Comparison of ENCODE assay signal across 20 cellular contexts in the genomic region with DNA sequence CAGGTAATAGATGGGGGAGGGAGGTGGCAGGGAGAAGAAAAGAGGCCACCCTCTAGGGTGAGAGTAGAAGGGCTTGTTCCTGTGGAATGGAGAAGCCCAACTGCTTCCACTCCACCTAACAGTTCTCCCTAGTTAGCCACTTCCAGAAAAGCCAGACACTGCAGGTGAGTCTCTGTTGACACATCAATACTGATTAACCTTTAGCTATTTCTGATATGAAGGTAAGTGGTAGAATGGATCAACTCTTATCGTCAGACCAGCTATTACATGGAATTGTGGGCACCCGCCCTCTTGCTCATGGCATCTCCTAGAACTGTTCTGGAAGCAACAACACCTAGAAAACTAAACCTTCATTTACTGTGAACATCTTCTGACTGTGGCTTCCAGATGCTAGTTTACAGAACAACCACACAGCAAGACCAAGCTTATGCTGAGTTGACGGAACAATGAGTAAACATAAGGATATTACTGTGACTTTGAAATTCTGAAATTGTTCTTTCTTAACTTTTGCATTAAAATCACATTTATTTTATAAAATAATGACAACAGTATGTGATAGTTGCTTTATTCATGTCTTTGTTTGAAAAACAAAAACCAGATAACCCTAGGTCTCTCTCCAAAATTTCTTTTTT. TPM values are rescaled to one million over a fixed set of nuclear protein-coding genes. Genes with fewer than 3 reads are reported as not detected.
DNase-seq lines count a peak whose midpoint lies in the region; ATAC-seq and TF ChIP-seq lines count a peak whose summit lies in the region.
"Had no signal": no experiment of that assay in that cellular context is flagged by ENCODE, and none has a peak within 500 bp of the region (broad histone marks: within the 10 kb centered on the region; RNA-seq: fewer than 3 reads in every experiment).

No MANE protein-coding gene starts in this region.

- H3K4ac ChIP-seq in mesenchymal stem cell (ENCODE audit: low read depth in 1 of 2, low read length in 2 of 2) = no peak overlapping the region

- H2BK5ac ChIP-seq in mesenchymal stem cell (ENCODE audit: low read depth, low read length, poor library complexity, severe bottlenecking) = no peak overlapping the region

- no peaks in the 10 kb centered on the region for H3K9me3 ChIP-seq in PC-3 (ENCODE audit: low read length)
- no peaks in the 10 kb centered on the region for H3K9me3 ChIP-seq in mucosa of descending colon
- H3K9me3 ChIP-seq in mesenchymal stem cell (ENCODE audit: control insufficient read depth, low read length) = no peaks in the 10 kb centered on the region

- H3K4me1 ChIP-seq in PC-3 (ENCODE audit: insufficient read depth, low read length) (no peaks in the 10 kb centered on the region), mucosa of descending colon (ENCODE audit: low read depth) (peaks cover 11% of the 10 kb centered on the region), mesenchymal stem cell (ENCODE audit: control insufficient read depth, insufficient read depth, low read depth, low read length) (no peaks in the 10 kb centered on the region)

- BruUV-seq in PC-3 (replicated peaks; lab: Mats Ljungman, UMichigan) = TSS peak; percentile 9

- no peak overlapping the region for H2AK5ac ChIP-seq in mesenchymal stem cell (ENCODE audit: low read length, severe bottlenecking)

- ATAC-seq in PC-3 (no peak), mucosa of descending colon (peak; percentile 92), Right ventricle myocardium superior (ENCODE audit: poor library complexity) (no peak)
- ATAC-seq: GM23338 had no signal

- H2BK120ac ChIP-seq in mesenchymal stem cell (ENCODE audit: low read depth, low read length) = no peak overlapping the region

- peaks cover 24% of the 10 kb centered on the region for H3K36me3 ChIP-seq in PC-3 (ENCODE audit: low read depth, low read length)
- no peaks in the 10 kb centered on the region for H3K36me3 ChIP-seq in mucosa of descending colon (ENCODE audit: low read depth)
- peaks cover 0 to 6% of the 10 kb centered on the region in 2 experiments for H3K36me3 ChIP-seq in mesenchymal stem cell (ENCODE audit: control insufficient read depth in 1 of 2, insufficient read depth in 2 of 2, low read depth in 1 of 2, low read length in 2 of 2)

- no peaks in the 10 kb centered on the region for H3F3A ChIP-seq in PC-3 (ENCODE audit: low read length, unreplicated experiment)

- no peak overlapping the region for H3K18ac ChIP-seq in mesenchymal stem cell (ENCODE audit: low read depth in 1 of 2, low read length in 2 of 2)

- TF ChIP-seq CTCF in PC-3 (conservative IDR thresholded peaks at IDR 0.05; ENCODE audit: low read depth, low read length) = no peak
- TF ChIP-seq CTCF in mucosa of descending colon (IDR thresholded peaks at IDR 0.05) = no peak

- H4K20me1 ChIP-seq in PC-3 (ENCODE audit: low read length) = no peaks in the 10 kb centered on the region

- H3K79me1 ChIP-seq in mesenchymal stem cell (replicated peaks; ENCODE audit: low read length, poor library complexity, severe bottlenecking) = no peaks in the 10 kb centered on the region

- H3K27ac ChIP-seq in PC-3 (ENCODE audit: low read length) (no peak overlapping the region), epithelial cell of prostate (peak overlapping the region; percentile 36), mesenchymal stem cell (ENCODE audit: low read length, poor library complexity, severe bottlenecking) (no peak overlapping the region)
- H3K27ac ChIP-seq: PC-9, RWPE1 had no signal

- H3K4me3 ChIP-seq in PC-3 (ENCODE audit: low read length) (no peak overlapping the region), mucosa of descending colon (no peak overlapping the region), mesenchymal stem cell (ENCODE audit: insufficient read depth in 1 of 2, low read depth in 1 of 2, low read length in 2 of 2) (no peak overlapping the region)
- H3K4me3 ChIP-seq: GM23338, PC-9 had no signal

- intact Hi-C loops in PC-3 (cut with micrococcal nuclease) (no loop called here), mucosa of descending colon (cut with DNase I, micrococcal nuclease) (no loop called here), Right ventricle myocardium superior (cut with DNase I) (no loop called here)

- no peak overlapping the region for H2BK12ac ChIP-seq in mesenchymal stem cell (ENCODE audit: low read length in 2 of 2)

- no peaks in the 10 kb centered on the region for H3K79me2 ChIP-seq in PC-3 (ENCODE audit: low read length)

- CTCF ChIA-PET in PC-3 (lab: Charles Lee) = no interaction called here

- H3K9ac ChIP-seq in PC-3 (ENCODE audit: low read length) = no peak overlapping the region
- H3K9ac ChIP-seq in mesenchymal stem cell (ENCODE audit: low read length) = no peak overlapping the region

- H2AFZ ChIP-seq in PC-3 (ENCODE audit: low read length) (no peak overlapping the region), mesenchymal stem cell (ENCODE audit: low read depth, low read length) (no peak overlapping the region)
- H2AFZ ChIP-seq: GM23338, PC-9 had no signal

- H3K14ac ChIP-seq in mesenchymal stem cell (ENCODE audit: low read length in 2 of 2) = no peak overlapping the region

- H3K4me2 ChIP-seq in PC-3 (ENCODE audit: low read length) (no peak overlapping the region), mesenchymal stem cell (ENCODE audit: low read length, poor library complexity, severe bottlenecking) (no peak overlapping the region)
- H3K4me2 ChIP-seq: GM23338, PC-9 had no signal

- DNase-seq in PC-3 (no peak), epithelial cell of prostate (ENCODE audit: low read depth, low spot score) (no peak), mucosa of descending colon (peak in 2 of 3 donors; percentile 30 to 59), Right ventricle myocardium superior (no peak), mesenchymal stem cell (no peak)
- no peak for DNase-seq in central memory CD4-positive, alpha-beta T cell
- DNase-seq in effector CD4-positive, alpha-beta T cell = no peak
- DNase-seq: ACHN, C1 segment of cervical spinal cord, DMS 273 treated with DMSO at 0.1 percent for 48 hours, GF-D8, HCEC 1CT, KBM-7, NCI-H1417, NCI-H187, NCI-H226, NCI-H82, PC-9 had no signal

- H3K27me3 ChIP-seq in PC-3 (ENCODE audit: low read length) (no peaks in the 10 kb centered on the region), mesenchymal stem cell (ENCODE audit: control insufficient read depth in 1 of 2, insufficient read depth in 1 of 2, low read length in 2 of 2) (no peaks in the 10 kb centered on the region)

- POLR2A ChIA-PET in PC-3 (lab: Charles Lee; ENCODE audit: unreplicated experiment) = no interaction called here

- no peaks in the 10 kb centered on the region for H3K9me2 ChIP-seq in PC-3 (replicated peaks; ENCODE audit: low read length)

- no peak overlapping the region for H2BK15ac ChIP-seq in mesenchymal stem cell (ENCODE audit: low read depth, poor library complexity, severe bottlenecking)

- no peak overlapping the region for H4K91ac ChIP-seq in mesenchymal stem cell (ENCODE audit: low read length)

- 100% methylated on average over 2 of the region's 3 CpGs for WGBS in mesenchymal stem cell

- no peak overlapping the region for H3K23ac ChIP-seq in mesenchymal stem cell (ENCODE audit: low read length in 2 of 2)

- H4K8ac ChIP-seq in mesenchymal stem cell (ENCODE audit: low read length) = no peak overlapping the region

RNA-seq across cellular contexts. Expression of a gene that starts 44.7 kb away (rescaled TPM):
- total RNA-seq in PC-3 (2014; rRNA removed) (223 and 263 TPM in 2 replicates), mucosa of descending colon (10 to 100 TPM; 24.4 to 46.4 (median 35.5) TPM), Right ventricle myocardium superior (41.4 TPM)
- polyA plus RNA-seq in mesenchymal stem cell (2013, experiment 1 of 2) = 9.2 TPM
- polyA plus RNA-seq in mesenchymal stem cell (2013, experiment 2 of 2) = 9.7 TPM

Comparison
In these comparisons a context has a peak if more than half of its experiments do, and no peak if none do; other contexts are left out.
1. DNase-seq: peak in mucosa of descending colon (2 of 3); none in PC-3 (single experiment), epithelial cell of prostate (single experiment), Right ventricle myocardium superior (single experiment), mesenchymal stem cell (single experiment), central memory CD4-positive, alpha-beta T cell (single experiment) and effector CD4-positive, alpha-beta T cell (single experiment).